11 cellular contexts compared by ENCODE assay signal in genomic region chr12:7843583-7843982, GRCh38. TPM values are rescaled to one million over a fixed set of nuclear protein-coding genes. Genes with fewer than 3 reads are reported as not detected.
DNase-seq lines count a peak whose midpoint lies in the region; ATAC-seq and TF ChIP-seq lines count a peak whose summit lies in the region.
"Not testable (repeated sequence)": the region's sequence is repeated elsewhere in the genome, so short reads cannot be mapped to it uniquely, and the experiment has no call there.
"Had no signal": no experiment of that assay in that cellular context is flagged by ENCODE, and none has a peak within 500 bp of the region (broad histone marks: within the 10 kb centered on the region; RNA-seq: fewer than 3 reads in every experiment).

No MANE protein-coding gene starts in this region.

- intact Hi-C loops in activated CD4-positive, alpha-beta T cell treated with anti-CD3 and anti-CD28 coated beads for 36 hours (cut with DNase I, micrococcal nuclease), result not testable (repeated sequence)

- H3K9me3 ChIP-seq in HUES6 (ENCODE audit: control insufficient read depth, insufficient read depth, low read depth, low read length), result not testable (repeated sequence)

- peaks cover 13% of the 10 kb centered on the region for H3K4me1 Mint-ChIP-seq in activated CD4-positive, alpha-beta T cell treated with anti-CD3 and anti-CD28 coated beads for 36 hours
- not testable (repeated sequence) for H3K4me1 Mint-ChIP-seq in activated naive CD4-positive, alpha-beta T cell treated with anti-CD3 and anti-CD28 coated beads, Interleukin-2, amount 10 ng/mL, durations not matched to agents 7 days and 5 days; type B pancreatic cell (ENCODE audit: unreplicated experiment)
- H3K4me1 Mint-ChIP-seq in nephron, result peaks cover 15% of the 10 kb centered on the region

- not testable (repeated sequence) for TF ChIP-seq CTCF in nephron (IDR thresholded peaks at IDR 0.05; ENCODE audit: unreplicated experiment in 3 of 3); type B pancreatic cell (conservative IDR thresholded peaks at IDR 0.05)

- H3K4me3 ChIP-seq in HUES6 (ENCODE audit: low read depth, low read length), result peak overlapping the region; percentile 41; the same call in 1 of the 2 replicates

- not testable (repeated sequence) for H3K27me3 ChIP-seq in HUES6 (ENCODE audit: control insufficient read depth, insufficient read depth, low read length)

- not testable (repeated sequence) for H3K9me3 Mint-ChIP-seq in activated CD4-positive, alpha-beta T cell treated with anti-CD3 and anti-CD28 coated beads for 36 hours (ENCODE audit: low read depth); activated naive CD4-positive, alpha-beta T cell treated with anti-CD3 and anti-CD28 coated beads, Interleukin-2, amount 10 ng/mL, durations not matched to agents 7 days and 5 days; nephron; type B pancreatic cell

- peak overlapping the region; percentile 43 for H3K9ac ChIP-seq in HUES6 (ENCODE audit: low read length)

- peak overlapping the region; percentile 76 for H3K27ac Mint-ChIP-seq in activated CD4-positive, alpha-beta T cell treated with anti-CD3 and anti-CD28 coated beads for 36 hours
- H3K27ac Mint-ChIP-seq in activated naive CD4-positive, alpha-beta T cell treated with anti-CD3 and anti-CD28 coated beads, Interleukin-2, amount 10 ng/mL, durations not matched to agents 7 days and 5 days, result peak overlapping the region; percentile 81
- H3K27ac Mint-ChIP-seq in nephron, result peak overlapping the region; percentile 54 to 93 (median 89)
- peak overlapping the region; percentile 49 for H3K27ac Mint-ChIP-seq in type B pancreatic cell

- peaks cover 25% of the 10 kb centered on the region for H3K4me1 ChIP-seq in HUES6 (ENCODE audit: control insufficient read depth, insufficient read depth, low read length)

- DNase-seq in EH (ENCODE audit: low read depth) (peak; percentile 9), dermis blood vessel endothelial cell (peak; percentile 12), iris pigment epithelial cell (ENCODE audit: low read depth) (peak; percentile 25)
- not testable (repeated sequence) for DNase-seq in activated CD4-positive, alpha-beta T cell treated with anti-CD3 and anti-CD28 coated beads for 36 hours; activated naive CD4-positive, alpha-beta T cell treated with anti-CD3 and anti-CD28 coated beads, Interleukin-2, amount 10 ng/mL, durations not matched to agents 7 days and 5 days; type B pancreatic cell (ENCODE audit: extremely low spot score, unreplicated experiment)

- H3K4me3 Mint-ChIP-seq in activated CD4-positive, alpha-beta T cell treated with anti-CD3 and anti-CD28 coated beads for 36 hours, result peak overlapping the region; percentile 43
- peak overlapping the region; percentile 31 for H3K4me3 Mint-ChIP-seq in activated naive CD4-positive, alpha-beta T cell treated with anti-CD3 and anti-CD28 coated beads, Interleukin-2, amount 10 ng/mL, durations not matched to agents 7 days and 5 days
- H3K4me3 Mint-ChIP-seq in nephron (peak overlapping the region; percentile 38 to 60 (median 54)), type B pancreatic cell (peak overlapping the region; percentile 34)

- H3K27me3 Mint-ChIP-seq in activated CD4-positive, alpha-beta T cell treated with anti-CD3 and anti-CD28 coated beads for 36 hours, result peaks cover 10% of the 10 kb centered on the region
- H3K27me3 Mint-ChIP-seq in activated naive CD4-positive, alpha-beta T cell treated with anti-CD3 and anti-CD28 coated beads, Interleukin-2, amount 10 ng/mL, durations not matched to agents 7 days and 5 days, result peaks cover 14% of the 10 kb centered on the region
- H3K27me3 Mint-ChIP-seq in nephron (ENCODE audit: low read depth); type B pancreatic cell: not testable (repeated sequence)

- ATAC-seq in activated CD4-positive, alpha-beta T cell treated with anti-CD3 and anti-CD28 coated beads for 36 hours, result peak; percentile 96

- not testable (repeated sequence) for H3K36me3 Mint-ChIP-seq in activated CD4-positive, alpha-beta T cell treated with anti-CD3 and anti-CD28 coated beads for 36 hours (ENCODE audit: low read depth); activated naive CD4-positive, alpha-beta T cell treated with anti-CD3 and anti-CD28 coated beads, Interleukin-2, amount 10 ng/mL, durations not matched to agents 7 days and 5 days; nephron (ENCODE audit: low read depth); type B pancreatic cell

- peak overlapping the region; percentile 59; the same call in 1 of the 2 replicates for H3K27ac ChIP-seq in HUES6 (ENCODE audit: low read depth, low read length)

- POLR2A ChIA-PET in activated CD4-positive, alpha-beta T cell treated with anti-CD3 and anti-CD28 coated beads for 36 hours (lab: Charles Lee), result interaction anchor here (0.6 kb wide), 1 partner anchor 254 kb away, joined by 10 read pairs; no protein-coding TSS in a partner anchor

- CTCF ChIA-PET in activated CD4-positive, alpha-beta T cell treated with anti-CD3 and anti-CD28 coated beads for 36 hours (lab: Charles Lee); activated naive CD4-positive, alpha-beta T cell treated with anti-CD3 and anti-CD28 coated beads, Interleukin-2, amount 10 ng/mL, durations not matched to agents 7 days and 5 days (lab: Charles Lee): not testable (repeated sequence)

- not testable (repeated sequence) for H3K36me3 ChIP-seq in HUES6 (ENCODE audit: control insufficient read depth, insufficient read depth, low read length)

RNA-seq across cellular contexts. Expression of gene SLC2A14, which starts 29.1 kb away (rescaled TPM):
- under 1 TPM; 0.19 to 0.25 TPM for total RNA-seq in activated CD4-positive, alpha-beta T cell treated with anti-CD3 and anti-CD28 coated beads for 36 hours
- not detected in 2 replicates for total RNA-seq in dermis blood vessel endothelial cell
- total RNA-seq in type B pancreatic cell (ENCODE audit: low replicate concordance), result 7.0 and 50.0 TPM in 2 replicates
- total RNA-seq: LHCN-M2, Right ventricle myocardium inferior, stomach had no signal

RNA-seq across cellular contexts. Expression of gene NANOG, which starts 54.4 kb away (rescaled TPM):
- not detected for total RNA-seq in activated CD4-positive, alpha-beta T cell treated with anti-CD3 and anti-CD28 coated beads for 36 hours
- total RNA-seq in dermis blood vessel endothelial cell (not detected in 2 replicates), type B pancreatic cell (ENCODE audit: low replicate concordance) (not detected in 2 replicates)
- total RNA-seq: LHCN-M2, Right ventricle myocardium inferior had no signal
